ENCODE assay signal across 25 cellular contexts in genomic region chr12:19375888-19376287, GRCh38.
"Had no signal": no experiment of that assay in that cellular context is flagged by ENCODE, and none has a peak within 500 bp of the region (broad histone marks: within the 10 kb centered on the region; RNA-seq: fewer than 3 reads in every experiment).

No MANE protein-coding gene starts in this region.

- H3K27ac Mint-ChIP-seq: mesothelial cell of epicardium; naive thymus-derived CD4-positive, alpha-beta T cell; stimulated activated effector memory CD8-positive, alpha-beta T cell treated with anti-CD3 and anti-CD28 coated beads, Interleukin-12 subunit alpha, Interleukin-12 subunit beta, amount 100 ng/mL, for 72 hours; stimulated activated naive CD8-positive, alpha-beta T cell treated with anti-CD3 and anti-CD28 coated beads, Interleukin-15, Interleukin-2, amounts not matched to agents 100 ng/mL and 50 ng/mL, for 24 hours had no signal

- H3K27me3 ChIP-seq: ovary, right atrium auricular region, spleen, suprapubic skin, tibial artery, uterus had no signal

- H3K4me3 Mint-ChIP-seq: mesothelial cell of epicardium; naive thymus-derived CD4-positive, alpha-beta T cell; natural killer cell treated with Interleukin-12 subunit alpha and Interleukin-12 subunit beta and Interleukin-15 and Interleukin-18, amount 100 ng/mL, for 72 hours; stimulated activated effector memory CD8-positive, alpha-beta T cell treated with anti-CD3 and anti-CD28 coated beads, Interleukin-12 subunit alpha, Interleukin-12 subunit beta, amount 100 ng/mL, for 72 hours; stimulated activated naive CD8-positive, alpha-beta T cell treated with anti-CD3 and anti-CD28 coated beads, Interleukin-15, Interleukin-2, amounts not matched to agents 100 ng/mL and 50 ng/mL, for 24 hours had no signal

- H3K36me3 Mint-ChIP-seq: natural killer cell treated with Interleukin-12 subunit alpha and Interleukin-12 subunit beta and Interleukin-15 and Interleukin-18, amount 100 ng/mL, for 72 hours had no signal

- H3K4me1 ChIP-seq: lower lobe of right lung, right atrium auricular region, spleen, suprapubic skin, uterus had no signal

- H3K27me3 Mint-ChIP-seq: naive thymus-derived CD4-positive, alpha-beta T cell; natural killer cell treated with Interleukin-12 subunit alpha and Interleukin-12 subunit beta and Interleukin-15 and Interleukin-18, amount 100 ng/mL, for 72 hours; progenitor cell of endocrine pancreas; stimulated activated naive CD8-positive, alpha-beta T cell treated with anti-CD3 and anti-CD28 coated beads, Interleukin-15, Interleukin-2, amounts not matched to agents 100 ng/mL and 50 ng/mL, for 24 hours had no signal

- ATAC-seq: left cardiac atrium; left lobe of liver; lower lobe of right lung; naive thymus-derived CD4-positive, alpha-beta T cell; natural killer cell treated with Interleukin-12 subunit alpha and Interleukin-12 subunit beta and Interleukin-15 and Interleukin-18, amount 100 ng/mL, for 72 hours; sciatic nerve; stimulated activated effector memory CD8-positive, alpha-beta T cell treated with anti-CD3 and anti-CD28 coated beads, Interleukin-12 subunit alpha, Interleukin-12 subunit beta, amount 100 ng/mL, for 72 hours had no signal

- H3K27ac ChIP-seq: lower lobe of right lung, ovary, right atrium auricular region, skin epidermis, spleen, suprapubic skin, thoracic aorta, tibial artery, uterus had no signal

- FAIRE-seq: keratinocyte had no signal

- DNase-seq: hippocampal formation; kidney glomerular epithelial cell; left cardiac atrium; lower lobe of right lung; mesendoderm; naive thymus-derived CD4-positive, alpha-beta T cell; ovary; spleen; stimulated activated CD4-positive, alpha-beta T cell treated with anti-CD3 and anti-CD28 coated beads, Interleukin-4, amount 100 ng/mL, for 24 hours; stimulated activated naive CD4-positive, alpha-beta T cell; tibial artery; trophoblast cell; uterus had no signal

- H3K9me3 Mint-ChIP-seq: naive thymus-derived CD4-positive, alpha-beta T cell; natural killer cell treated with Interleukin-12 subunit alpha and Interleukin-12 subunit beta and Interleukin-15 and Interleukin-18, amount 100 ng/mL, for 72 hours; stimulated activated effector memory CD8-positive, alpha-beta T cell treated with anti-CD3 and anti-CD28 coated beads, Interleukin-12 subunit alpha, Interleukin-12 subunit beta, amount 100 ng/mL, for 72 hours; stimulated activated naive CD8-positive, alpha-beta T cell treated with anti-CD3 and anti-CD28 coated beads, Interleukin-15, Interleukin-2, amounts not matched to agents 100 ng/mL and 50 ng/mL, for 24 hours had no signal

- H3K4me3 ChIP-seq: lower lobe of right lung, ovary, right atrium auricular region, skin epidermis, spleen, suprapubic skin, thoracic aorta, tibial artery, uterus had no signal

- H3K36me3 ChIP-seq: ovary, thoracic aorta, uterus had no signal

- H3K9me3 ChIP-seq: lower lobe of right lung, ovary, right atrium auricular region, spleen, suprapubic skin, thoracic aorta, tibial artery, uterus had no signal

- H3K4me1 Mint-ChIP-seq: mesothelial cell of epicardium; stimulated activated effector memory CD8-positive, alpha-beta T cell treated with anti-CD3 and anti-CD28 coated beads, Interleukin-12 subunit alpha, Interleukin-12 subunit beta, amount 100 ng/mL, for 72 hours had no signal
